17 cellular contexts compared by ENCODE assay signal in the genomic region with DNA sequence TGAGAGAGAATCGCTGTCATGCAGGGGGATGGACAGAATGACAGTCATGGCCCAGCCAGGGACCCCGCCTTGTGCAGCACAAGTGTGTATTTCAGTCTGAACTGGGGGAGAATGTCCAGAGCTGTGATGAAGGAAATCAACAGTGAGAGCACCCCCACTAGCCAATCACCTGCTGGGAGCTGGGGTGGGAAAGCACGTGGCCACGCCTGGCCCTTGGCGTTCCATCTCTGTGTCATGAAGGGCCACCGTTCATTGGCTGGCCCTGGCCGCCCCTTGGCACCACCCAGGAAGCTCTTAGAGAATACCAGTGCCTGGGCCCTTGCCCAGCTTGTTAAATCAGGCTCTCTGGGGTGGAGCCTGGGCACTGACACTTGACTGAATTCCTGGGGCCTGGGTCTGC. TPM values are rescaled to one million over a fixed set of nuclear protein-coding genes. Genes with fewer than 3 reads are reported as not detected.
"Had no signal": no experiment of that assay in that cellular context is flagged by ENCODE, and none has a peak within 500 bp of the region (broad histone marks: within the 10 kb centered on the region; RNA-seq: fewer than 3 reads in every experiment).

No MANE protein-coding gene starts in this region.

- H3K27ac Mint-ChIP-seq: activated CD4-positive, alpha-beta T cell treated with anti-CD3 and anti-CD28 coated beads for 36 hours; activated naive CD4-positive, alpha-beta T cell treated with anti-CD3 and anti-CD28 coated beads, Interleukin-2, amount 10 ng/mL, durations not matched to agents 7 days and 5 days; activated naive CD8-positive, alpha-beta T cell treated with anti-CD3 and anti-CD28 coated beads, Interleukin-2, amount 50 U/mL, for 24 hours; activated T-helper 2 cell treated with anti-CD3 and anti-CD28 coated beads, Interferon-gamma antibody, Interleukin-2, Interleukin-4, amounts not matched to agents 10 μg/mL and 5 μg/mL and 100 μg/mL, durations not matched to agents 14 hours and 24 hours and 36 hours; immature natural killer cell; nephron; progenitor cell of endocrine pancreas; T-helper 1 cell treated with Interleukin-12 subunit alpha and Interleukin-12 subunit beta and Interleukin-4 antibody, amounts not matched to agents 30 μg/mL and 1 μg/mL, for 36 hours had no signal

- H3K4me3 Mint-ChIP-seq: activated CD4-positive, alpha-beta T cell treated with anti-CD3 and anti-CD28 coated beads for 36 hours; activated naive CD4-positive, alpha-beta T cell treated with anti-CD3 and anti-CD28 coated beads, Interleukin-2, amount 10 ng/mL, durations not matched to agents 7 days and 5 days; activated naive CD8-positive, alpha-beta T cell treated with anti-CD3 and anti-CD28 coated beads, Interleukin-2, amount 50 U/mL, for 24 hours; immature natural killer cell; nephron; T-helper 1 cell treated with Interleukin-12 subunit alpha and Interleukin-12 subunit beta and Interleukin-4 antibody, amounts not matched to agents 30 μg/mL and 1 μg/mL, for 36 hours had no signal

- H3K4me1 Mint-ChIP-seq: activated CD4-positive, alpha-beta T cell treated with anti-CD3 and anti-CD28 coated beads for 36 hours; activated naive CD4-positive, alpha-beta T cell treated with anti-CD3 and anti-CD28 coated beads, Interleukin-2, amount 10 ng/mL, durations not matched to agents 7 days and 5 days; activated naive CD8-positive, alpha-beta T cell treated with anti-CD3 and anti-CD28 coated beads, Interleukin-2, amount 50 U/mL, for 24 hours; immature natural killer cell had no signal

- H3K4me1 ChIP-seq: testis had no signal

- H3K9me3 Mint-ChIP-seq: activated naive CD4-positive, alpha-beta T cell treated with anti-CD3 and anti-CD28 coated beads, Interleukin-2, amount 10 ng/mL, durations not matched to agents 7 days and 5 days; activated naive CD8-positive, alpha-beta T cell treated with anti-CD3 and anti-CD28 coated beads, Interleukin-2, amount 50 U/mL, for 24 hours; activated T-helper 2 cell treated with anti-CD3 and anti-CD28 coated beads, Interferon-gamma antibody, Interleukin-2, Interleukin-4, amounts not matched to agents 10 μg/mL and 5 μg/mL and 100 μg/mL, durations not matched to agents 14 hours and 24 hours and 36 hours; immature natural killer cell; nephron; T-helper 1 cell treated with Interleukin-12 subunit alpha and Interleukin-12 subunit beta and Interleukin-4 antibody, amounts not matched to agents 30 μg/mL and 1 μg/mL, for 36 hours had no signal

- DNase-seq: activated CD4-positive, alpha-beta T cell treated with anti-CD3 and anti-CD28 coated beads for 36 hours; activated CD4-positive, alpha-beta T cell treated with anti-CD3 and anti-CD28 coated beads, Interleukin-2, amount 50 U/mL, for 48 hours; activated naive CD4-positive, alpha-beta T cell treated with anti-CD3 and anti-CD28 coated beads, Interleukin-2, amount 10 ng/mL, durations not matched to agents 7 days and 5 days; activated naive CD8-positive, alpha-beta T cell treated with anti-CD3 and anti-CD28 coated beads, Interleukin-2, amount 50 U/mL, for 24 hours; effector CD4-positive, alpha-beta T cell; immature natural killer cell; stimulated activated CD4-positive, alpha-beta T cell treated with anti-CD3 and anti-CD28 coated beads, Interleukin-4, amount 100 ng/mL, for 1 hour; stomach; testis; upper lobe of left lung had no signal

- FAIRE-seq: frontal cortex had no signal

- H3K36me3 Mint-ChIP-seq: activated naive CD4-positive, alpha-beta T cell treated with anti-CD3 and anti-CD28 coated beads, Interleukin-2, amount 10 ng/mL, durations not matched to agents 7 days and 5 days; immature natural killer cell had no signal

- H3K36me3 ChIP-seq: heart left ventricle, stomach, upper lobe of left lung had no signal

- ATAC-seq: activated CD4-positive, alpha-beta T cell treated with anti-CD3 and anti-CD28 coated beads for 36 hours; activated naive CD8-positive, alpha-beta T cell treated with anti-CD3 and anti-CD28 coated beads, Interleukin-2, amount 50 U/mL, for 24 hours; heart left ventricle had no signal

- H3K4me3 ChIP-seq: heart left ventricle, skin epidermis, stomach, testis, upper lobe of left lung had no signal

- H3K9me3 ChIP-seq: heart left ventricle, stomach, testis, upper lobe of left lung had no signal

- H3K27me3 Mint-ChIP-seq: activated CD4-positive, alpha-beta T cell treated with anti-CD3 and anti-CD28 coated beads for 36 hours had no signal

- H3K27ac ChIP-seq: heart left ventricle, skin epidermis, stomach, testis, upper lobe of left lung had no signal

- H3K27me3 ChIP-seq: heart left ventricle, testis, upper lobe of left lung had no signal

RNA-seq across cellular contexts. Expression of gene GRID1, which starts 22.8 kb away (rescaled TPM):
- total RNA-seq: activated CD4-positive, alpha-beta T cell treated with anti-CD3 and anti-CD28 coated beads for 36 hours; activated T-helper 2 cell treated with anti-CD3 and anti-CD28 coated beads, Interferon-gamma antibody, Interleukin-2, Interleukin-4, amounts not matched to agents 10 μg/mL and 5 μg/mL and 100 μg/mL, durations not matched to agents 14 hours and 24 hours and 36 hours had no signal
- polyA plus RNA-seq: immature natural killer cell had no signal
